Comparison of ENCODE assay signal across 19 cellular contexts in the genomic region with DNA sequence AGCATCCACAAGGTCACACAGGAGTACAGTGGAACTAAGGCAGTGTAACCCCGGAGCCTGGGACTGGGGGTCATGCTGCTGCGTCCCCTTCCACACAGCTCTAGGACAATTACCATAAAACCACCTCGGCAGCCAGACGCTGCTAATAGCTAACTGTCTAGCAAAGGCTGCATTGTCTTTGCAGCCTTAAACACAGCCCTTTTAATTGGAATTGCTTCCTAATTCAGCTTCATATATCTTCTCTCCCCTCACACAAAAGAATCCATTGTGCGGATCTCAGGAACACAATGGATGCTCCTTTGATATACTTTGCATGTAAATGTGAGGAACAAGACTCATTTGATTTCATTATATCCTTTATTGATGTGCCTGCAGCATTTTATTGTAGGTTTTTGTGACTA.
"Had no signal": no experiment of that assay in that cellular context is flagged by ENCODE, and none has a peak within 500 bp of the region (broad histone marks: within the 10 kb centered on the region; RNA-seq: fewer than 3 reads in every experiment).

No MANE protein-coding gene starts in this region.

- H3K36me3 ChIP-seq: left ventricle myocardium inferior, suprapubic skin, upper lobe of left lung had no signal

- H3K4me3 ChIP-seq: body of pancreas, left ventricle myocardium inferior, psoas muscle, suprapubic skin, upper lobe of left lung had no signal

- H3K4me1 ChIP-seq: body of pancreas, left ventricle myocardium inferior, psoas muscle, suprapubic skin, upper lobe of left lung had no signal

- H3K9me3 Mint-ChIP-seq: activated naive CD4-positive, alpha-beta T cell treated with anti-CD3 and anti-CD28 coated beads, Interleukin-2, amount 50 U/mL, for 24 hours; central memory CD8-positive, alpha-beta T cell had no signal

- H3K9me3 ChIP-seq: body of pancreas, left ventricle myocardium inferior, psoas muscle, suprapubic skin, upper lobe of left lung had no signal

- DNase-seq: activated CD4-positive, alpha-beta T cell treated with anti-CD3 and anti-CD28 coated beads, Interleukin-2, amount 50 U/mL, for 4 hours; activated effector memory CD4-positive, alpha-beta T cell treated with Interleukin-2 at 50 U/mL for 16 hours; activated T-cell treated with anti-CD3 and anti-CD28 coated beads, Interleukin-2, amount 50 U/mL, for 1 hour; cortex of kidney; erythroblast; head of caudate nucleus; kidney; left ventricle myocardium inferior; mesenchymal stem cell; psoas muscle; stimulated activated CD4-positive, alpha-beta T cell treated with anti-CD3 and anti-CD28 coated beads, Interleukin-2, amount 100 ng/mL, for 48 hours; stimulated activated CD8-positive, alpha-beta memory T cell treated with anti-CD3 and anti-CD28 coated beads, Interleukin-4, amount 100 ng/mL, for 48 hours; stimulated activated naive CD8-positive, alpha-beta T cell treated with anti-CD3 and anti-CD28 coated beads, Interleukin-15, Interleukin-2, amounts not matched to agents 100 U/mL and 50 U/mL, for 24 hours; T-helper 17 cell; upper lobe of left lung had no signal

- H3K4me3 Mint-ChIP-seq: activated naive CD4-positive, alpha-beta T cell treated with anti-CD3 and anti-CD28 coated beads, Interleukin-2, amount 50 U/mL, for 24 hours; central memory CD8-positive, alpha-beta T cell; T-helper 17 cell had no signal

- H3K36me3 Mint-ChIP-seq: activated naive CD4-positive, alpha-beta T cell treated with anti-CD3 and anti-CD28 coated beads, Interleukin-2, amount 50 U/mL, for 24 hours had no signal

- H3K27me3 Mint-ChIP-seq: activated naive CD4-positive, alpha-beta T cell treated with anti-CD3 and anti-CD28 coated beads, Interleukin-2, amount 50 U/mL, for 24 hours; central memory CD8-positive, alpha-beta T cell had no signal

- H3K27me3 ChIP-seq: body of pancreas, suprapubic skin, upper lobe of left lung had no signal

- H3K27ac Mint-ChIP-seq: activated naive CD4-positive, alpha-beta T cell treated with anti-CD3 and anti-CD28 coated beads, Interleukin-2, amount 50 U/mL, for 24 hours; T-helper 17 cell had no signal

- H3K4me1 Mint-ChIP-seq: activated naive CD4-positive, alpha-beta T cell treated with anti-CD3 and anti-CD28 coated beads, Interleukin-2, amount 50 U/mL, for 24 hours; central memory CD8-positive, alpha-beta T cell had no signal

- H3K27ac ChIP-seq: body of pancreas, left ventricle myocardium inferior, psoas muscle, suprapubic skin, upper lobe of left lung had no signal
